Comparison of ENCODE assay signal across 35 cellular contexts in the genomic region with DNA sequence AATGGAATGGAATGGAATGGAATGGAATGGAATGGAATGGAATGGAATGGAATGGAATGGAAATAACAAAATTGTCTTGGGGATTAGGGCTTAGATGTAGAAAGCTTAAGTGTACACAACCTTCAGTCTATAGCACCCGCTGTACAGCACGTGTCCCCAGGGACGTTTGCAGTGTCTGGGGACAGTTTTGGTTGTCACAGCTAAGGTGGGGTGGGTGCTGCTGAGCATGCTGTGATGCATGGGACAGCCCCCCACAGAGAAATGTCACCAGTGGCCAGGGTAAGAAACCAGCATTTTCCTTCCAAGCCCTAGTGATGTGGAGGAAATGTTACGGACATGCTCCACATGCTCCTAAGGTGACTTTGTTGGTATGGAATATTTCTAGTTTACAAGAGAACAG.
"Had no signal": no experiment of that assay in that cellular context is flagged by ENCODE, and none has a peak within 500 bp of the region (broad histone marks: within the 10 kb centered on the region; RNA-seq: fewer than 3 reads in every experiment).

No MANE protein-coding gene starts in this region.

- H3K4me3 Mint-ChIP-seq: activated B cell treated with CpG ODN at 0.5 μM for 24 hours; activated CD8-positive, alpha-beta T cell treated with anti-CD3 and anti-CD28 coated beads for 36 hours; activated naive CD4-positive, alpha-beta T cell treated with anti-CD3 and anti-CD28 coated beads for 36 hours; activated naive CD4-positive, alpha-beta T cell treated with anti-CD3 and anti-CD28 coated beads, Interleukin-2, amount 50 U/mL, for 24 hours; activated naive CD8-positive, alpha-beta T cell treated with anti-CD3 and anti-CD28 coated beads for 36 hours; activated naive CD8-positive, alpha-beta T cell treated with anti-CD3 and anti-CD28 coated beads, Interleukin-2, amount 50 U/mL, for 24 hours; activated T-helper 1 cell treated with anti-CD3 and anti-CD28 coated beads, Interleukin-12 subunit alpha, Interleukin-12 subunit beta, Interleukin-2, Interleukin-4 antibody, amounts not matched to agents 30 ng/mL and 10 ng/mL and 1 ng/mL, durations not matched to agents 14 hours and 24 hours and 36 hours; effector memory CD8-positive, alpha-beta T cell; T-helper 17 cell; T-helper 2 cell treated with Interferon-gamma antibody and Interleukin-4, amounts not matched to agents 5 μg/mL and 100 μg/mL, for 36 hours had no signal

- H3K36me3 ChIP-seq: adrenal gland, esophagus muscularis mucosa, gastrocnemius medialis, heart left ventricle, WERI-Rb-1 had no signal

- H3K4me3 ChIP-seq: adrenal gland, body of pancreas, esophagus muscularis mucosa, gastrocnemius medialis, heart left ventricle had no signal

- H3K27me3 ChIP-seq: adrenal gland, body of pancreas, esophagus muscularis mucosa, gastrocnemius medialis, heart left ventricle had no signal

- FAIRE-seq: colon had no signal

- H3K27ac Mint-ChIP-seq: activated B cell treated with CpG ODN at 0.5 μM for 24 hours; activated CD8-positive, alpha-beta T cell treated with anti-CD3 and anti-CD28 coated beads for 36 hours; activated naive CD4-positive, alpha-beta T cell treated with anti-CD3 and anti-CD28 coated beads for 36 hours; activated naive CD8-positive, alpha-beta T cell treated with anti-CD3 and anti-CD28 coated beads for 36 hours; activated naive CD8-positive, alpha-beta T cell treated with anti-CD3 and anti-CD28 coated beads, Interleukin-2, amount 50 U/mL, for 24 hours; activated T-helper 1 cell treated with anti-CD3 and anti-CD28 coated beads, Interleukin-12 subunit alpha, Interleukin-12 subunit beta, Interleukin-2, Interleukin-4 antibody, amounts not matched to agents 30 ng/mL and 10 ng/mL and 1 ng/mL, durations not matched to agents 14 hours and 24 hours and 36 hours; activated T-helper 2 cell treated with anti-CD3 and anti-CD28 coated beads, Interferon-gamma antibody, Interleukin-2, Interleukin-4, amounts not matched to agents 10 μg/mL and 5 μg/mL and 100 μg/mL, durations not matched to agents 14 hours and 24 hours and 36 hours; effector memory CD8-positive, alpha-beta T cell; T-helper 17 cell; T-helper 2 cell treated with Interferon-gamma antibody and Interleukin-4, amounts not matched to agents 5 μg/mL and 100 μg/mL, for 36 hours had no signal

- ATAC-seq: activated CD4-positive, CD25-positive, alpha-beta regulatory T cell treated with anti-CD3 and anti-CD28 coated beads, Interleukin-2, amount 50 U/mL, for 24 hours; activated CD8-positive, alpha-beta T cell treated with anti-CD3 and anti-CD28 coated beads for 36 hours; activated naive CD8-positive, alpha-beta T cell treated with anti-CD3 and anti-CD28 coated beads, Interleukin-2, amount 50 U/mL, for 24 hours; body of pancreas; effector memory CD8-positive, alpha-beta T cell; foreskin keratinocyte; gastrocnemius medialis; heart left ventricle; T-helper 17 cell had no signal

- H3K9me3 ChIP-seq: adrenal gland, body of pancreas, esophagus muscularis mucosa, gastrocnemius medialis had no signal

- H3K9me3 Mint-ChIP-seq: activated B cell treated with CpG ODN at 0.5 μM for 24 hours; activated CD8-positive, alpha-beta T cell treated with anti-CD3 and anti-CD28 coated beads for 36 hours; activated naive CD4-positive, alpha-beta T cell treated with anti-CD3 and anti-CD28 coated beads for 36 hours; activated naive CD4-positive, alpha-beta T cell treated with anti-CD3 and anti-CD28 coated beads, Interleukin-2, amount 50 U/mL, for 24 hours; activated naive CD8-positive, alpha-beta T cell treated with anti-CD3 and anti-CD28 coated beads for 36 hours; activated naive CD8-positive, alpha-beta T cell treated with anti-CD3 and anti-CD28 coated beads, Interleukin-2, amount 50 U/mL, for 24 hours; activated T-helper 1 cell treated with anti-CD3 and anti-CD28 coated beads, Interleukin-12 subunit alpha, Interleukin-12 subunit beta, Interleukin-2, Interleukin-4 antibody, amounts not matched to agents 30 ng/mL and 10 ng/mL and 1 ng/mL, durations not matched to agents 14 hours and 24 hours and 36 hours; activated T-helper 2 cell treated with anti-CD3 and anti-CD28 coated beads, Interferon-gamma antibody, Interleukin-2, Interleukin-4, amounts not matched to agents 10 μg/mL and 5 μg/mL and 100 μg/mL, durations not matched to agents 14 hours and 24 hours and 36 hours; effector memory CD8-positive, alpha-beta T cell; T-helper 2 cell treated with Interferon-gamma antibody and Interleukin-4, amounts not matched to agents 5 μg/mL and 100 μg/mL, for 36 hours had no signal

- H3K27ac ChIP-seq: adrenal gland, body of pancreas, esophagus muscularis mucosa, foreskin keratinocyte, gastrocnemius medialis, WERI-Rb-1 had no signal

- H3K27me3 Mint-ChIP-seq: activated naive CD4-positive, alpha-beta T cell treated with anti-CD3 and anti-CD28 coated beads, Interleukin-2, amount 50 U/mL, for 24 hours; activated naive CD8-positive, alpha-beta T cell treated with anti-CD3 and anti-CD28 coated beads for 36 hours; activated naive CD8-positive, alpha-beta T cell treated with anti-CD3 and anti-CD28 coated beads, Interleukin-2, amount 50 U/mL, for 24 hours had no signal

- H3K4me1 ChIP-seq: foreskin keratinocyte had no signal

- H3K4me1 Mint-ChIP-seq: activated naive CD8-positive, alpha-beta T cell treated with anti-CD3 and anti-CD28 coated beads for 36 hours; activated naive CD8-positive, alpha-beta T cell treated with anti-CD3 and anti-CD28 coated beads, Interleukin-2, amount 50 U/mL, for 24 hours had no signal

- DNase-seq: activated B cell treated with CpG ODN at 0.5 μM for 24 hours; activated CD4-positive, alpha-beta T cell treated with anti-CD3 and anti-CD28 coated beads for 48 hours; activated CD4-positive, alpha-beta T cell treated with anti-CD3 and anti-CD28 coated beads, Interleukin-2, amount 50 U/mL, for 1 hour; activated CD4-positive, alpha-beta T cell treated with anti-CD3 and anti-CD28 coated beads, Interleukin-2, amount 50 U/mL, for 48 hours; activated CD8-positive, alpha-beta T cell treated with anti-CD3 and anti-CD28 coated beads for 36 hours; activated effector memory CD4-positive, alpha-beta T cell treated with anti-CD3 and anti-CD28 coated beads, Interleukin-2, amount 50 U/mL, for 16 hours; activated naive CD4-positive, alpha-beta T cell treated with anti-CD3 and anti-CD28 coated beads for 36 hours; activated naive CD8-positive, alpha-beta T cell treated with anti-CD3 and anti-CD28 coated beads for 36 hours; activated naive CD8-positive, alpha-beta T cell treated with anti-CD3 and anti-CD28 coated beads, Interleukin-2, amount 50 U/mL, for 24 hours; activated T-cell treated with anti-CD3 and anti-CD28 coated beads, Interleukin-2, amount 50 U/mL, for 1 hour; amygdala; aorta; body of pancreas; caudate nucleus; cortex of kidney; dermis blood vessel endothelial cell; effector CD4-positive, alpha-beta T cell; effector memory CD8-positive, alpha-beta T cell; erythroblast; foreskin keratinocyte; gastrocnemius medialis; glutamatergic neuron; heart left ventricle; T-helper 1 cell; T-helper 17 cell; T1000; WERI-Rb-1 had no signal

- H3K36me3 Mint-ChIP-seq: activated naive CD4-positive, alpha-beta T cell treated with anti-CD3 and anti-CD28 coated beads, Interleukin-2, amount 50 U/mL, for 24 hours; activated naive CD8-positive, alpha-beta T cell treated with anti-CD3 and anti-CD28 coated beads for 36 hours had no signal
